20 cellular contexts compared by ENCODE assay signal in the genomic region with DNA sequence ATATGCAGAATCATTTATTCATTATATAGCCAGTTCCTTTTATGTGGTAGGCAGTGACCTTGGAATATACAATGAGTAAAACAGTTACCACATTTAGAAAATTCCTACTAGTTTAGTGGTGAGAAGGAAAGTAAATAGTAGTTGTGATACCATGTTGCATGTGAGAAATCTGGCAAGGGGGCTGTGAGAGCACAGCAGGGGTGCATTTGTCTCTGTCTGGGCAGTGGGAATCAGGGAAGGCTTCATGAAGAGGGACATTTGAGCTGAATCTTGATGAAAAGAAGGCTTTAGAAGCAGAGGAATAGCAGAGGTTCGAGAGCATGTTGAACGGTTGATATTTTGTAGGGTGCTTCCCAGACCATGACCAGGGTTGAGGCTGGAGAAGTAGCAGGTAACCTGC.
DNase-seq lines count a peak whose midpoint lies in the region; ATAC-seq and TF ChIP-seq lines count a peak whose summit lies in the region.
"Had no signal": no experiment of that assay in that cellular context is flagged by ENCODE, and none has a peak within 500 bp of the region (broad histone marks: within the 10 kb centered on the region; RNA-seq: fewer than 3 reads in every experiment).

No MANE protein-coding gene starts in this region.

- H4K91ac ChIP-seq in H9 (ENCODE audit: insufficient read length, low read depth, low read length): no peak overlapping the region

- H3K27ac Mint-ChIP-seq in activated T-cell treated with anti-CD3 and anti-CD28 coated beads, Interleukin-2, amount 50 U/mL, for 72 hours: peak overlapping the region; percentile 36
- H3K27ac Mint-ChIP-seq in H9 (peak overlapping the region in 2 of 3 experiments; percentile 22 to 23; a peak in 2 of 7 replicates), endodermal cell (peak overlapping the region; percentile 78)
- H3K27ac Mint-ChIP-seq in naive thymus-derived CD4-positive, alpha-beta T cell: peak overlapping the region in 5 of 9 donors; percentile 28 to 60 (median 32)
- no peak overlapping the region for H3K27ac Mint-ChIP-seq in stimulated activated naive B cell treated with anti-CD40 and anti-IgM and Interleukin-4, amounts not matched to agents 10 μg/mL and 1 μg/mL and 100 μg/mL, for 72 hours

- H4K8ac ChIP-seq in H9 (replicated peaks; ENCODE audit: insufficient read length, low read depth, low read length): no peak overlapping the region

- BruUV-seq in A673 (replicated peaks; lab: Mats Ljungman, UMichigan): no TSS peak

- H3K27me3 Mint-ChIP-seq in activated T-cell treated with anti-CD3 and anti-CD28 coated beads, Interleukin-2, amount 50 U/mL, for 72 hours (ENCODE audit: low read depth): no peaks in the 10 kb centered on the region
- H3K27me3 Mint-ChIP-seq in H9 (ENCODE audit: low read depth): no peaks in the 10 kb centered on the region
- H3K27me3 Mint-ChIP-seq in endodermal cell (ENCODE audit: insufficient read depth): no peaks in the 10 kb centered on the region
- H3K27me3 Mint-ChIP-seq in naive thymus-derived CD4-positive, alpha-beta T cell: no peaks in the 10 kb centered on the region
- H3K27me3 Mint-ChIP-seq in stimulated activated naive B cell treated with anti-CD40 and anti-IgM and Interleukin-4, amounts not matched to agents 10 μg/mL and 1 μg/mL and 100 μg/mL, for 72 hours: no peaks in the 10 kb centered on the region
- H3K27me3 Mint-ChIP-seq: CD4-positive, CD25-positive, alpha-beta regulatory T cell had no signal

- H2BK15ac ChIP-seq in H9 (ENCODE audit: low read depth, low read length): no peak overlapping the region

- H3K23me2 ChIP-seq in H9 (ENCODE audit: insufficient read length, low read depth, low read length, poor library complexity, severe bottlenecking): no peaks in the 10 kb centered on the region

- no peak overlapping the region for H4K5ac ChIP-seq in H9 (ENCODE audit: insufficient read length, low read depth, low read length)

- H3K9me3 Mint-ChIP-seq in activated T-cell treated with anti-CD3 and anti-CD28 coated beads, Interleukin-2, amount 50 U/mL, for 72 hours: no peaks in the 10 kb centered on the region
- H3K9me3 Mint-ChIP-seq in H9: no peaks in the 10 kb centered on the region
- peaks cover 2% of the 10 kb centered on the region for H3K9me3 Mint-ChIP-seq in endodermal cell
- H3K9me3 Mint-ChIP-seq in naive thymus-derived CD4-positive, alpha-beta T cell: no peaks in the 10 kb centered on the region
- H3K9me3 Mint-ChIP-seq in stimulated activated naive B cell treated with anti-CD40 and anti-IgM and Interleukin-4, amounts not matched to agents 10 μg/mL and 1 μg/mL and 100 μg/mL, for 72 hours: no peaks in the 10 kb centered on the region
- H3K9me3 Mint-ChIP-seq: CD4-positive, CD25-positive, alpha-beta regulatory T cell had no signal

- POLR2A ChIA-PET in naive thymus-derived CD4-positive, alpha-beta T cell (lab: Charles Lee): no interaction called here
- POLR2A ChIA-PET in A673 (lab: Charles Lee; ENCODE audit: low non-redundant PET): no interaction called here

- no peak overlapping the region for H3K18ac ChIP-seq in H9 (ENCODE audit: insufficient read length, low read depth, low read length)

- H3K4me3 ChIP-seq in endodermal cell (ENCODE audit: low read length) (no peak overlapping the region), A673 (ENCODE audit: low read depth, low read length, poor library complexity, severe bottlenecking) (no peak overlapping the region)
- no peak overlapping the region for H3K4me3 ChIP-seq in naive thymus-derived CD4-positive, alpha-beta T cell (ENCODE audit: low read length)
- H3K4me3 ChIP-seq: BLaER1 had no signal

- no peak overlapping the region for H3K4ac ChIP-seq in H9 (ENCODE audit: low read depth, low read length)

- H3K27me3 ChIP-seq in H9 (ENCODE audit: insufficient read depth, low read length): no peaks in the 10 kb centered on the region
- no peaks in the 10 kb centered on the region for H3K27me3 ChIP-seq in endodermal cell (ENCODE audit: control insufficient read depth, insufficient read depth, low read length, poor library complexity, severe bottlenecking)
- H3K27me3 ChIP-seq in naive thymus-derived CD4-positive, alpha-beta T cell (ENCODE audit: control insufficient read depth in 2 of 2, insufficient read depth in 2 of 2, low read length in 2 of 2): no peaks in the 10 kb centered on the region
- H3K27me3 ChIP-seq in A673 (replicated peaks; ENCODE audit: insufficient read depth, low read depth, low read length, poor library complexity): no peaks in the 10 kb centered on the region
- H3K27me3 ChIP-seq: BLaER1 had no signal

- H2BK20ac ChIP-seq in H9 (ENCODE audit: low read depth, low read length, poor library complexity, severe bottlenecking): no peak overlapping the region

- H4K20me1 ChIP-seq in H9 (ENCODE audit: control insufficient read depth, insufficient read depth, insufficient read length): no peaks in the 10 kb centered on the region
- H4K20me1 ChIP-seq: BLaER1 had no signal

- H3K36me3 Mint-ChIP-seq in activated T-cell treated with anti-CD3 and anti-CD28 coated beads, Interleukin-2, amount 50 U/mL, for 72 hours (ENCODE audit: insufficient read depth in 2 of 2): peaks cover 8 to 26% of the 10 kb centered on the region in 2 donors
- H3K36me3 Mint-ChIP-seq in H9 (ENCODE audit: insufficient read depth in 1 of 3, low read depth in 3 of 3) (peaks cover 17 to 59% (median 40%) of the 10 kb centered on the region in 3 experiments; a peak in 6 of 7 replicates), endodermal cell (ENCODE audit: low read depth) (peaks cover 65% of the 10 kb centered on the region)
- peaks cover 23 to 54% (median 44%) of the 10 kb centered on the region in 5 donors for H3K36me3 Mint-ChIP-seq in naive thymus-derived CD4-positive, alpha-beta T cell
- peaks cover 30 to 37% of the 10 kb centered on the region in 2 donors for H3K36me3 Mint-ChIP-seq in stimulated activated naive B cell treated with anti-CD40 and anti-IgM and Interleukin-4, amounts not matched to agents 10 μg/mL and 1 μg/mL and 100 μg/mL, for 72 hours

- no peak overlapping the region for H3K56ac ChIP-seq in H9 (ENCODE audit: insufficient read length, low read depth, low read length)

- no peak overlapping the region for H3K23ac ChIP-seq in H9 (ENCODE audit: insufficient read length, low read depth, low read length)

- no peak for ATAC-seq in activated T-cell treated with anti-CD3 and anti-CD28 coated beads, Interleukin-2, amount 50 U/mL, for 72 hours (replicated peaks in 1 of 2)
- no peak for ATAC-seq in naive thymus-derived CD4-positive, alpha-beta T cell
- ATAC-seq in stimulated activated naive B cell treated with anti-CD40 and anti-IgM and Interleukin-4, amounts not matched to agents 10 μg/mL and 1 μg/mL and 100 μg/mL, for 72 hours (replicated peaks): no peak

- no CpG with 5 or more reads among the region's 2 CpGs for WGBS in H9 (ENCODE audit: extremely low coverage, insufficient read length, low lambda C conversion rate)
- 85 to 90% methylated on average over 2 of the region's 2 CpGs for WGBS in endodermal cell (ENCODE audit: insufficient coverage in 1 of 2, insufficient read length in 1 of 2), 2 experiments

- no peak overlapping the region for H2AFZ ChIP-seq in H9 (ENCODE audit: low read length)

- H3K4me2 ChIP-seq in H9 (ENCODE audit: insufficient read depth, insufficient read length, low read length): no peak overlapping the region
- H3K4me2 ChIP-seq: BLaER1 had no signal

- H3K79me2 ChIP-seq in H9 (ENCODE audit: insufficient read depth, low read length): no peaks in the 10 kb centered on the region

- no peak overlapping the region for H3K14ac ChIP-seq in H9 (ENCODE audit: insufficient read depth, low read length)

- H3K27ac ChIP-seq in H9 (ENCODE audit: insufficient read length, low read depth, low read length) (no peak overlapping the region), endodermal cell (ENCODE audit: low read depth, low read length) (peak overlapping the region; percentile 46), substantia nigra (ENCODE audit: low read depth, low read length, poor library complexity, severe bottlenecking) (no peak overlapping the region), A673 (ENCODE audit: low read depth, low read length, poor library complexity, severe bottlenecking) (no peak overlapping the region)
- no peak overlapping the region for H3K27ac ChIP-seq in naive thymus-derived CD4-positive, alpha-beta T cell (ENCODE audit: low read depth, low read length)
- H3K27ac ChIP-seq: BLaER1, RWPE1 had no signal

- no peak overlapping the region for H3T11ph ChIP-seq in H9 (ENCODE audit: low read length)

- CTCF ChIA-PET in naive thymus-derived CD4-positive, alpha-beta T cell (lab: Charles Lee): no interaction called here
- CTCF ChIA-PET in A673 (lab: Charles Lee): no interaction called here

- DNase-seq in activated T-cell treated with anti-CD3 and anti-CD28 coated beads, Interleukin-2, amount 50 U/mL, for 72 hours: no peak
- no peak for DNase-seq in activated T-cell treated with anti-CD3 and anti-CD28 coated beads, Interleukin-2, amount 50 U/mL, for 1 hour
- no peak for DNase-seq in H9
- peak; percentile 82 for DNase-seq in endodermal cell
- DNase-seq in naive thymus-derived CD4-positive, alpha-beta T cell: no peak
- no peak for DNase-seq in substantia nigra (lab: John Stamatoyannopoulos, UW)
- DNase-seq in A673 (ENCODE audit: low spot score): no peak
- no peak for DNase-seq in stimulated activated naive B cell treated with anti-CD40 and anti-IgM and Interleukin-4, amounts not matched to agents 10 μg/mL and 1 μg/mL and 100 μg/mL, for 72 hours
- DNase-seq: CD4-positive, CD25-positive, alpha-beta regulatory T cell; DMS53; NCI-H1092; NCI-H1436; NCI-H1930; NCI-H446 treated with DMSO at 0.1 percent for 48 hours; NCI-H526; NCI-H82; NK-92 treated with Interleukin-12 subunit alpha and Interleukin-12 subunit beta, amount 100 ng/mL, for 24 hours; SHP77 had no signal

- H3K36me3 ChIP-seq in endodermal cell (ENCODE audit: control insufficient read depth, insufficient read depth, low read length) (peaks cover 64% of the 10 kb centered on the region), A673 (ENCODE audit: insufficient read depth, low read length, poor library complexity, severe bottlenecking) (peaks cover 19% of the 10 kb centered on the region)
- peaks cover 12 to 75% (median 22%) of the 10 kb centered on the region in 3 experiments for H3K36me3 ChIP-seq in naive thymus-derived CD4-positive, alpha-beta T cell (ENCODE audit: control insufficient read depth in 2 of 3, insufficient read depth in 3 of 3, low read length in 3 of 3)

- TF ChIP-seq CTCF in H9 (conservative IDR thresholded peaks at IDR 0.05) (no peak), endodermal cell (conservative IDR thresholded peaks at IDR 0.05) (no peak), A673 (conservative IDR thresholded peaks at IDR 0.05; ENCODE audit: low read depth, low read length) (no peak)

- no peak overlapping the region for H3K4me3 Mint-ChIP-seq in activated T-cell treated with anti-CD3 and anti-CD28 coated beads, Interleukin-2, amount 50 U/mL, for 72 hours
- no peak overlapping the region for H3K4me3 Mint-ChIP-seq in H9
- no peak overlapping the region for H3K4me3 Mint-ChIP-seq in endodermal cell
- no peak overlapping the region for H3K4me3 Mint-ChIP-seq in naive thymus-derived CD4-positive, alpha-beta T cell
- no peak overlapping the region for H3K4me3 Mint-ChIP-seq in stimulated activated naive B cell treated with anti-CD40 and anti-IgM and Interleukin-4, amounts not matched to agents 10 μg/mL and 1 μg/mL and 100 μg/mL, for 72 hours
- H3K4me3 Mint-ChIP-seq: CD4-positive, CD25-positive, alpha-beta regulatory T cell had no signal

- H2BK12ac ChIP-seq in H9 (ENCODE audit: insufficient read length, low read depth, low read length): no peak overlapping the region

- no peak overlapping the region for H2BK5ac ChIP-seq in H9 (ENCODE audit: insufficient read length, low read length)

- no peaks in the 10 kb centered on the region for H3K9me3 ChIP-seq in H9 (ENCODE audit: control insufficient read depth, low read depth, low read length)
- H3K9me3 ChIP-seq in endodermal cell (ENCODE audit: control insufficient read depth, low read length): no peaks in the 10 kb centered on the region
- no peaks in the 10 kb centered on the region for H3K9me3 ChIP-seq in naive thymus-derived CD4-positive, alpha-beta T cell (ENCODE audit: control insufficient read depth in 2 of 3, low read length in 3 of 3)
- H3K9me3 ChIP-seq in A673 (ENCODE audit: low read depth, low read length, poor library complexity, severe bottlenecking): no peaks in the 10 kb centered on the region
- H3K9me3 ChIP-seq: BLaER1 had no signal

- no peak overlapping the region for H2BK120ac ChIP-seq in H9 (ENCODE audit: low read depth, low read length, poor library complexity, severe bottlenecking)

- intact Hi-C loops in naive thymus-derived CD4-positive, alpha-beta T cell (cut with micrococcal nuclease): no loop called here
- intact Hi-C loops in A673 (cut with micrococcal nuclease; ENCODE audit: unreplicated experiment): no loop called here

- no peaks in the 10 kb centered on the region for H3K79me1 ChIP-seq in H9 (ENCODE audit: insufficient read depth, low read depth, low read length, poor library complexity, severe bottlenecking)

- no peak overlapping the region for H2AK5ac ChIP-seq in H9 (ENCODE audit: insufficient read length, low read length)

- H3K4me1 Mint-ChIP-seq in activated T-cell treated with anti-CD3 and anti-CD28 coated beads, Interleukin-2, amount 50 U/mL, for 72 hours (ENCODE audit: low read depth): peaks cover 15% of the 10 kb centered on the region
- H3K4me1 Mint-ChIP-seq in H9 (no peaks in the 10 kb centered on the region), endodermal cell (peaks cover 17% of the 10 kb centered on the region)
- peaks cover 0 to 12% (median 3%) of the 10 kb centered on the region in 7 donors for H3K4me1 Mint-ChIP-seq in naive thymus-derived CD4-positive, alpha-beta T cell
- peaks cover 0 to 6% of the 10 kb centered on the region in 2 donors for H3K4me1 Mint-ChIP-seq in stimulated activated naive B cell treated with anti-CD40 and anti-IgM and Interleukin-4, amounts not matched to agents 10 μg/mL and 1 μg/mL and 100 μg/mL, for 72 hours

- H3K9ac ChIP-seq in H9 (ENCODE audit: extremely low read depth, insufficient read length, low read length): no peak overlapping the region
- H3K9ac ChIP-seq in endodermal cell (ENCODE audit: extremely low read depth, low read length, poor library complexity, severe bottlenecking): no peak overlapping the region
- H3K9ac ChIP-seq: BLaER1 had no signal

- H3K4me1 ChIP-seq in H9 (ENCODE audit: insufficient read depth, low read length): no peaks in the 10 kb centered on the region
- H3K4me1 ChIP-seq in endodermal cell (ENCODE audit: control insufficient read depth, insufficient read depth, low read length): peaks cover 15% of the 10 kb centered on the region
- no peaks in the 10 kb centered on the region for H3K4me1 ChIP-seq in naive thymus-derived CD4-positive, alpha-beta T cell (ENCODE audit: control insufficient read depth in 2 of 2, insufficient read depth in 2 of 2, low read length in 2 of 2)
- no peaks in the 10 kb centered on the region for H3K4me1 ChIP-seq in A673 (ENCODE audit: insufficient read depth, low read length, poor library complexity, severe bottlenecking)
- H3K4me1 ChIP-seq: BLaER1 had no signal
